8 cellular contexts compared by ENCODE assay signal in genomic region chr1:40507973-40508372, GRCh38. TPM values are rescaled to one million over a fixed set of nuclear protein-coding genes. Genes with fewer than 3 reads are reported as not detected.
DNase-seq lines count a peak whose midpoint lies in the region; ATAC-seq and TF ChIP-seq lines count a peak whose summit lies in the region.

No MANE protein-coding gene starts in this region.

- H3K36me3 ChIP-seq in A673 (ENCODE audit: insufficient read depth, low read length, poor library complexity, severe bottlenecking) (no peaks in the 10 kb centered on the region), muscle layer of duodenum (ENCODE audit: control insufficient read depth in 1 of 2, insufficient read depth in 2 of 2, low read length in 2 of 2) (peaks cover 0 to 15% of the 10 kb centered on the region in 2 donors)

- TF ChIP-seq CTCF in A673 (conservative IDR thresholded peaks at IDR 0.05; ENCODE audit: low read depth, low read length), result no peak
- no peak for TF ChIP-seq CTCF in choroid plexus epithelial cell (conservative IDR thresholded peaks at IDR 0.05; ENCODE audit: low read depth, low read length)

- peaks cover 0 to 13% (median 10%) of the 10 kb centered on the region in 3 donors for H3K9me3 Mint-ChIP-seq in IgD-negative memory B cell

- POLR2A ChIA-PET in A673 (lab: Charles Lee; ENCODE audit: low non-redundant PET), result interaction anchor here (0.6 to 0.7 kb wide), 3 partner anchors 9 to 296 kb away, joined by 3 to 12 read pairs (median 4); no protein-coding TSS in a partner anchor

- peaks cover 7 to 13% (median 7%) of the 10 kb centered on the region in 3 donors for H3K4me1 Mint-ChIP-seq in IgD-negative memory B cell

- H3K27ac ChIP-seq in A673 (ENCODE audit: low read depth, low read length, poor library complexity, severe bottlenecking), result peak overlapping the region; percentile 76
- peak overlapping the region; percentile 45 for H3K27ac ChIP-seq in muscle layer of duodenum (ENCODE audit: low read length)

- CTCF ChIA-PET in A673 (lab: Charles Lee), result interaction anchor here (0.7 kb wide), 1 partner anchor 175 kb away, joined by 4 read pairs; no protein-coding TSS in a partner anchor

- DNase-seq in A673 (ENCODE audit: low spot score) (no peak), choroid plexus epithelial cell (ENCODE audit: low read depth) (no peak), posterior vena cava (ENCODE audit: low spot score) (no peak), dermis blood vessel endothelial cell (no peak), cortex of kidney (lab: John Stamatoyannopoulos, UW) (no peak)

- H3K36me3 Mint-ChIP-seq in IgD-negative memory B cell, result peaks cover 7% of the 10 kb centered on the region

- H3K27me3 Mint-ChIP-seq in IgD-negative memory B cell, result no peaks in the 10 kb centered on the region

- H3K4me3 ChIP-seq in A673 (ENCODE audit: low read depth, low read length, poor library complexity, severe bottlenecking) (peak overlapping the region; percentile 68), choroid plexus epithelial cell (ENCODE audit: low read depth, low read length) (peak overlapping the region; percentile 82), muscle layer of duodenum (ENCODE audit: low read depth in 1 of 2, low read length in 2 of 2) (peak overlapping the region; percentile 78 to 85)

- BruUV-seq in A673 (replicated peaks; lab: Mats Ljungman, UMichigan), result TSS peak; percentile 87

- no peak for ATAC-seq in GM21360 (IDR thresholded peaks at IDR 0.05; ENCODE audit: unreplicated experiment)

- H3K27me3 ChIP-seq in A673 (replicated peaks; ENCODE audit: insufficient read depth, low read depth, low read length, poor library complexity) (no peaks in the 10 kb centered on the region), muscle layer of duodenum (ENCODE audit: low read depth, low read length) (no peaks in the 10 kb centered on the region)

- intact Hi-C loops in A673 (cut with micrococcal nuclease; ENCODE audit: unreplicated experiment) (no loop called here), posterior vena cava (cut with DNase I) (no loop called here)

- peak overlapping the region; percentile 81 to 98 (median 91) for H3K4me3 Mint-ChIP-seq in IgD-negative memory B cell

- peaks cover 3% of the 10 kb centered on the region for H3K4me1 ChIP-seq in A673 (ENCODE audit: insufficient read depth, low read length, poor library complexity, severe bottlenecking)
- peaks cover 7 to 10% of the 10 kb centered on the region in 2 donors for H3K4me1 ChIP-seq in muscle layer of duodenum (ENCODE audit: control insufficient read depth in 1 of 2, insufficient read depth in 2 of 2, low read length in 2 of 2)

- H3K27ac Mint-ChIP-seq in IgD-negative memory B cell, result peak overlapping the region; percentile 50 to 76 (median 51)

- H3K9me3 ChIP-seq in A673 (ENCODE audit: low read depth, low read length, poor library complexity, severe bottlenecking) (peaks cover 8% of the 10 kb centered on the region), muscle layer of duodenum (ENCODE audit: control insufficient read depth in 1 of 2, low read length in 2 of 2) (peaks cover 3 to 5% of the 10 kb centered on the region in 2 donors)

RNA-seq across cellular contexts. Expression of gene EXO5, which starts 0.6 kb away (rescaled TPM):
- total RNA-seq in A673 (2021) (15.1 and 20.3 TPM in 2 replicates), posterior vena cava (1 to 10 TPM; 5.3 to 6.1 TPM), dermis blood vessel endothelial cell (6.7 and 11.9 TPM in 2 replicates)
- polyA plus RNA-seq in IgD-negative memory B cell, result 7.9 TPM

RNA-seq across cellular contexts. Expression of gene ZNF684, which starts 23.5 kb away (rescaled TPM):
- total RNA-seq in A673 (2021) (10.4 and 11.3 TPM in 2 replicates), posterior vena cava (1 to 10 TPM; 4.2 to 4.8 TPM), dermis blood vessel endothelial cell (3.3 and 4.4 TPM in 2 replicates)
- polyA plus RNA-seq in IgD-negative memory B cell, result 4.5 TPM

RNA-seq across cellular contexts. Expression of gene ZFP69, which starts 30.9 kb away (rescaled TPM):
- total RNA-seq in A673 (2021) (6.7 and 7.1 TPM in 2 replicates), posterior vena cava (1 to 10 TPM; 4.3 to 6.4 TPM), dermis blood vessel endothelial cell (2.1 and 4.1 TPM in 2 replicates)
- 5.7 TPM for polyA plus RNA-seq in IgD-negative memory B cell

RNA-seq across cellular contexts. Expression of gene ZFP69B, which starts 57.7 kb away (rescaled TPM):
- total RNA-seq in A673 (2021) (14.1 and 18.5 TPM in 2 replicates), posterior vena cava (1 to 10 TPM; 1.6 to 2.6 TPM), dermis blood vessel endothelial cell (1.2 and 2.0 TPM in 2 replicates)
- polyA plus RNA-seq in IgD-negative memory B cell, result 0.95 TPM
